Comparison of ENCODE assay signal across 2 cellular contexts in genomic region chr12:131737485-131737827, GRCh38.
TF ChIP-seq lines count a peak whose summit lies in the region.

No MANE protein-coding gene starts in this region.

TF ChIP-seq in SK-N-SH, 30 proteins besides CTCF, POLR2A, EP300 and RAD21 (continued from another document):
- no peak for TF ChIP-seq TAF1 (IDR thresholded peaks at IDR 0.05; ENCODE audit: borderline replicate concordance, low read depth, low read length)
- TF ChIP-seq FOXM1 (IDR thresholded peaks at IDR 0.05; ENCODE audit: low read depth), result no peak
- TF ChIP-seq ZBTB33 (IDR thresholded peaks at IDR 0.05; ENCODE audit: borderline replicate concordance, low read depth), result no peak
- no peak for TF ChIP-seq FOSL2 (IDR thresholded peaks at IDR 0.05; ENCODE audit: borderline replicate concordance, low read depth)
- no peak for TF ChIP-seq FOXJ3 (CRISPR knock-in tag; IDR thresholded peaks at IDR 0.05)
- no peak for TF ChIP-seq IRF3 (IDR thresholded peaks at IDR 0.05; ENCODE audit: low read depth, low read length)
- TF ChIP-seq RCOR1 (IDR thresholded peaks at IDR 0.05; ENCODE audit: low read length), result no peak
- TF ChIP-seq TEAD4 (IDR thresholded peaks at IDR 0.05; ENCODE audit: borderline replicate concordance, insufficient read depth), result no peak
- no peak for TF ChIP-seq NFIC (IDR thresholded peaks at IDR 0.05; ENCODE audit: borderline replicate concordance)
- no peak for TF ChIP-seq GATA2 (CRISPR knock-in tag; IDR thresholded peaks at IDR 0.05)
- no peak for TF ChIP-seq POLR2AphosphoS5 (IDR thresholded peaks at IDR 0.05; ENCODE audit: low read depth, low read length)
- no peak for TF ChIP-seq USF1 (IDR thresholded peaks at IDR 0.05; ENCODE audit: borderline replicate concordance, low read depth)
- TF ChIP-seq YY1 (IDR thresholded peaks at IDR 0.05; ENCODE audit: low read depth), result no peak
- TF ChIP-seq EZH2phosphoT487 (IDR thresholded peaks at IDR 0.05; ENCODE audit: borderline replicate concordance, low read depth), result no peak
TF ChIP-seq in SK-N-SH: peak in this region for 0.

TF ChIP-seq in SK-N-SH treated with all-trans-retinoic acid at 6 μM for 48 hours, 23 proteins besides CTCF, POLR2A, EP300 and RAD21 (continued from another document):
- TF ChIP-seq, protein P1, sequence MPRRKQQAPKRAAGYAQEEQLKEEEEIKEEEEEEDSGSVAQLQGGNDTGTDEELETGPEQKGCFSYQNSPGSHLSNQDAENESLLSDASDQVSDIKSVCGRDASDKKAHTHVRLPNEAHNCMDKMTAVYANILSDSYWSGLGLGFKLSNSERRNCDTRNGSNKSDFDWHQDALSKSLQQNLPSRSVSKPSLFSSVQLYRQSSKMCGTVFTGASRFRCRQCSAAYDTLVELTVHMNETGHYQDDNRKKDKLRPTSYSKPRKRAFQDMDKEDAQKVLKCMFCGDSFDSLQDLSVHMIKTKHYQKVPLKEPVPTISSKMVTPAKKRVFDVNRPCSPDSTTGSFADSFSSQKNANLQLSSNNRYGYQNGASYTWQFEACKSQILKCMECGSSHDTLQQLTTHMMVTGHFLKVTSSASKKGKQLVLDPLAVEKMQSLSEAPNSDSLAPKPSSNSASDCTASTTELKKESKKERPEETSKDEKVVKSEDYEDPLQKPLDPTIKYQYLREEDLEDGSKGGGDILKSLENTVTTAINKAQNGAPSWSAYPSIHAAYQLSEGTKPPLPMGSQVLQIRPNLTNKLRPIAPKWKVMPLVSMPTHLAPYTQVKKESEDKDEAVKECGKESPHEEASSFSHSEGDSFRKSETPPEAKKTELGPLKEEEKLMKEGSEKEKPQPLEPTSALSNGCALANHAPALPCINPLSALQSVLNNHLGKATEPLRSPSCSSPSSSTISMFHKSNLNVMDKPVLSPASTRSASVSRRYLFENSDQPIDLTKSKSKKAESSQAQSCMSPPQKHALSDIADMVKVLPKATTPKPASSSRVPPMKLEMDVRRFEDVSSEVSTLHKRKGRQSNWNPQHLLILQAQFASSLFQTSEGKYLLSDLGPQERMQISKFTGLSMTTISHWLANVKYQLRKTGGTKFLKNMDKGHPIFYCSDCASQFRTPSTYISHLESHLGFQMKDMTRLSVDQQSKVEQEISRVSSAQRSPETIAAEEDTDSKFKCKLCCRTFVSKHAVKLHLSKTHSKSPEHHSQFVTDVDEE (CRISPR knock-in tag; IDR thresholded peaks at IDR 0.05), result no peak
- TF ChIP-seq, protein P2, sequence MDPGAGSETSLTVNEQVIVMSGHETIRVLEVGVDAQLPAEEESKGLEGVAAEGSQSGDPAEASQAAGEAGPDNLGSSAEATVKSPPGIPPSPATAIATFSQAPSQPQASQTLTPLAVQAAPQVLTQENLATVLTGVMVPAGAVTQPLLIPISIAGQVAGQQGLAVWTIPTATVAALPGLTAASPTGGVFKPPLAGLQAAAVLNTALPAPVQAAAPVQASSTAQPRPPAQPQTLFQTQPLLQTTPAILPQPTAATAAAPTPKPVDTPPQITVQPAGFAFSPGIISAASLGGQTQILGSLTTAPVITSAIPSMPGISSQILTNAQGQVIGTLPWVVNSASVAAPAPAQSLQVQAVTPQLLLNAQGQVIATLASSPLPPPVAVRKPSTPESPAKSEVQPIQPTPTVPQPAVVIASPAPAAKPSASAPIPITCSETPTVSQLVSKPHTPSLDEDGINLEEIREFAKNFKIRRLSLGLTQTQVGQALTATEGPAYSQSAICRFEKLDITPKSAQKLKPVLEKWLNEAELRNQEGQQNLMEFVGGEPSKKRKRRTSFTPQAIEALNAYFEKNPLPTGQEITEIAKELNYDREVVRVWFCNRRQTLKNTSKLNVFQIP (CRISPR knock-in tag; IDR thresholded peaks at IDR 0.05; ENCODE audit: borderline replicate concordance, low read depth), result no peak
- no peak for TF ChIP-seq OSR1 (CRISPR knock-in tag; IDR thresholded peaks at IDR 0.05)
- no peak for TF ChIP-seq TOX (CRISPR knock-in tag; IDR thresholded peaks at IDR 0.05; ENCODE audit: borderline replicate concordance)
- no peak for TF ChIP-seq GLIS3 (CRISPR knock-in tag; IDR thresholded peaks at IDR 0.05)
- TF ChIP-seq ZNF70 (CRISPR knock-in tag; IDR thresholded peaks at IDR 0.05), result no peak
- TF ChIP-seq PPARA (CRISPR knock-in tag; IDR thresholded peaks at IDR 0.05; ENCODE audit: borderline replicate concordance), result no peak
- TF ChIP-seq ZFP30 (CRISPR knock-in tag; IDR thresholded peaks at IDR 0.05), result no peak
- TF ChIP-seq RARB (CRISPR knock-in tag; IDR thresholded peaks at IDR 0.05), result no peak
- no peak for TF ChIP-seq CSDC2 (CRISPR knock-in tag; IDR thresholded peaks at IDR 0.05)
- no peak for TF ChIP-seq SNAI2 (CRISPR knock-in tag; IDR thresholded peaks at IDR 0.05)
- no peak for TF ChIP-seq BACH2 (CRISPR knock-in tag; IDR thresholded peaks at IDR 0.05; ENCODE audit: borderline replicate concordance)
- TF ChIP-seq ARNTL (CRISPR knock-in tag; IDR thresholded peaks at IDR 0.05; ENCODE audit: borderline replicate concordance, low read depth), result no peak
- TF ChIP-seq PATZ1 (CRISPR knock-in tag; IDR thresholded peaks at IDR 0.05; ENCODE audit: borderline replicate concordance), result no peak
- TF ChIP-seq ZC3H10 (CRISPR knock-in tag; IDR thresholded peaks at IDR 0.05), result no peak
- no peak for TF ChIP-seq TCF4 (CRISPR knock-in tag; IDR thresholded peaks at IDR 0.05; ENCODE audit: borderline replicate concordance)
- TF ChIP-seq, protein P3, sequence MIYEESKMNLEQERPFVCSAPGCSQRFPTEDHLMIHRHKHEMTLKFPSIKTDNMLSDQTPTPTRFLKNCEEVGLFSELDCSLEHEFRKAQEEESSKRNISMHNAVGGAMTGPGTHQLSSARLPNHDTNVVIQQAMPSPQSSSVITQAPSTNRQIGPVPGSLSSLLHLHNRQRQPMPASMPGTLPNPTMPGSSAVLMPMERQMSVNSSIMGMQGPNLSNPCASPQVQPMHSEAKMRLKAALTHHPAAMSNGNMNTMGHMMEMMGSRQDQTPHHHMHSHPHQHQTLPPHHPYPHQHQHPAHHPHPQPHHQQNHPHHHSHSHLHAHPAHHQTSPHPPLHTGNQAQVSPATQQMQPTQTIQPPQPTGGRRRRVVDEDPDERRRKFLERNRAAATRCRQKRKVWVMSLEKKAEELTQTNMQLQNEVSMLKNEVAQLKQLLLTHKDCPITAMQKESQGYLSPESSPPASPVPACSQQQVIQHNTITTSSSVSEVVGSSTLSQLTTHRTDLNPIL (CRISPR knock-in tag; IDR thresholded peaks at IDR 0.05; ENCODE audit: low read depth), result no peak
